ENCODE assay signal across 8 cellular contexts in genomic region chr12:120581998-120582397, GRCh38. TPM values are rescaled to one million over a fixed set of nuclear protein-coding genes. Genes with fewer than 3 reads are reported as not detected.
DNase-seq lines count a peak whose midpoint lies in the region; ATAC-seq, FAIRE-seq and TF ChIP-seq lines count a peak whose summit lies in the region.

No MANE protein-coding gene starts in this region.

- no peak for DNase-seq in activated T-cell treated with anti-CD3 and anti-CD28 coated beads, Interleukin-2, amount 50 U/mL, for 4 hours
- no peak for DNase-seq in activated T-cell treated with anti-CD3 and anti-CD28 coated beads, Interleukin-2, amount 50 U/mL, for 1 hour
- no peak for DNase-seq in activated T-helper 2 cell treated with anti-CD3 and anti-CD28 coated beads, Interferon-gamma antibody, Interleukin-2, Interleukin-4, amounts not matched to agents 10 μg/mL and 5 μg/mL and 100 μg/mL, durations not matched to agents 14 hours and 24 hours and 36 hours (ENCODE audit: low spot score)
- no peak for DNase-seq in keratinocyte (ENCODE audit: low read depth, low spot score)
- DNase-seq in NCI-H1048 (lab: John Stamatoyannopoulos, UW): no peak
- no peak for DNase-seq in GF-D8 (lab: John Stamatoyannopoulos, UW)
- DNase-seq in NCI-H226: no peak

- H3K36me3 Mint-ChIP-seq in activated T-cell treated with anti-CD3 and anti-CD28 coated beads, Interleukin-2, amount 50 U/mL, for 4 hours (ENCODE audit: insufficient read depth): peaks cover 5% of the 10 kb centered on the region
- H3K36me3 Mint-ChIP-seq in activated T-helper 2 cell treated with anti-CD3 and anti-CD28 coated beads, Interferon-gamma antibody, Interleukin-2, Interleukin-4, amounts not matched to agents 10 μg/mL and 5 μg/mL and 100 μg/mL, durations not matched to agents 14 hours and 24 hours and 36 hours (ENCODE audit: low read depth): peaks cover 25% of the 10 kb centered on the region

- peaks cover 18 to 20% of the 10 kb centered on the region in 2 experiments for H3K36me3 ChIP-seq in keratinocyte (ENCODE audit: control insufficient read depth in 2 of 2, extremely low read depth in 1 of 2, insufficient read depth in 2 of 2, low read length in 2 of 2)
- H3K36me3 ChIP-seq in thymus (ENCODE audit: control insufficient read depth, insufficient read depth): peaks cover 27% of the 10 kb centered on the region

- dilution Hi-C loops in keratinocyte (cut with MboI; ENCODE audit: extremely low pct_ligation_motif_present, low sequenced_read_pairs): no loop called here

- no peak for TF ChIP-seq CTCF in keratinocyte (optimal IDR thresholded peaks at IDR 0.05 in 1 of 3, IDR thresholded peaks at IDR 0.05 in 1 of 3, conservative IDR thresholded peaks at IDR 0.05 in 1 of 3; ENCODE audit: extremely low read depth in 1 of 3, insufficient read depth in 2 of 3, low read length in 3 of 3)

- H3K27ac ChIP-seq in keratinocyte (ENCODE audit: control insufficient read depth, insufficient read depth, low read length) (peak overlapping the region; percentile 44), thymus (ENCODE audit: low read depth) (no peak overlapping the region)

- intact Hi-C loops in activated T-helper 2 cell treated with anti-CD3 and anti-CD28 coated beads, Interferon-gamma antibody, Interleukin-2, Interleukin-4, amounts not matched to agents 10 μg/mL and 5 μg/mL and 100 μg/mL, durations not matched to agents 14 hours and 24 hours and 36 hours (cut with micrococcal nuclease): loop anchor here (2.0 to 10.0 kb wide), 5 partner anchors 53 to 390 kb away; partner anchors contain the start of genes COQ5, MLEC and PLA2G1B

- peak overlapping the region; percentile 88 for H3K9ac ChIP-seq in keratinocyte (ENCODE audit: control insufficient read depth, extremely low read depth, insufficient read depth, low read length)

- peak overlapping the region; percentile 83 for H3K27ac Mint-ChIP-seq in activated T-helper 2 cell treated with anti-CD3 and anti-CD28 coated beads, Interferon-gamma antibody, Interleukin-2, Interleukin-4, amounts not matched to agents 10 μg/mL and 5 μg/mL and 100 μg/mL, durations not matched to agents 14 hours and 24 hours and 36 hours

- H3K4me1 ChIP-seq in keratinocyte (ENCODE audit: control insufficient read depth, extremely low read depth, insufficient read depth, low read length) (peaks cover 13% of the 10 kb centered on the region), thymus (ENCODE audit: control insufficient read depth, insufficient read depth, low read length) (peaks cover 4% of the 10 kb centered on the region)

- ATAC-seq in activated T-cell treated with anti-CD3 and anti-CD28 coated beads, Interleukin-2, amount 50 U/mL, for 4 hours: no peak

- peaks cover 14% of the 10 kb centered on the region for H3K79me2 ChIP-seq in keratinocyte (ENCODE audit: control insufficient read depth, insufficient read depth, low read length)

- 58% methylated on average over 9 of the region's 9 CpGs for WGBS in thymus

- H3K4me1 Mint-ChIP-seq in activated T-cell treated with anti-CD3 and anti-CD28 coated beads, Interleukin-2, amount 50 U/mL, for 4 hours (ENCODE audit: low read depth): peaks cover 35% of the 10 kb centered on the region
- H3K4me1 Mint-ChIP-seq in activated T-helper 2 cell treated with anti-CD3 and anti-CD28 coated beads, Interferon-gamma antibody, Interleukin-2, Interleukin-4, amounts not matched to agents 10 μg/mL and 5 μg/mL and 100 μg/mL, durations not matched to agents 14 hours and 24 hours and 36 hours (ENCODE audit: low read depth): peaks cover 31% of the 10 kb centered on the region

- FAIRE-seq in keratinocyte (lab: Jason Lieb, UNC): no peak

- H3K4me2 ChIP-seq in keratinocyte (ENCODE audit: control insufficient read depth, extremely low read depth, insufficient read depth, low read depth, low read length): peak overlapping the region; percentile 100

- peak overlapping the region; percentile 98 for H3K4me3 Mint-ChIP-seq in activated T-cell treated with anti-CD3 and anti-CD28 coated beads, Interleukin-2, amount 50 U/mL, for 4 hours
- H3K4me3 Mint-ChIP-seq in activated T-helper 2 cell treated with anti-CD3 and anti-CD28 coated beads, Interferon-gamma antibody, Interleukin-2, Interleukin-4, amounts not matched to agents 10 μg/mL and 5 μg/mL and 100 μg/mL, durations not matched to agents 14 hours and 24 hours and 36 hours (ENCODE audit: low read depth): peak overlapping the region; percentile 95

- H4K20me1 ChIP-seq in keratinocyte (ENCODE audit: control insufficient read depth, extremely low read depth, insufficient read depth, low read length): no peaks in the 10 kb centered on the region

- H3K4me3 ChIP-seq in keratinocyte (ENCODE audit: control insufficient read depth in 2 of 3, extremely low read depth in 1 of 3, insufficient read depth in 2 of 3, low read depth in 1 of 3, low read length in 3 of 3) (peak overlapping the region; percentile 71 to 94 (median 93)), thymus (ENCODE audit: low read length) (peak overlapping the region; percentile 85)

- no peaks in the 10 kb centered on the region for H3K9me1 ChIP-seq in keratinocyte (ENCODE audit: control insufficient read depth, extremely low read depth, insufficient read depth, low read length)

- H3K9me3 Mint-ChIP-seq in activated T-cell treated with anti-CD3 and anti-CD28 coated beads, Interleukin-2, amount 50 U/mL, for 4 hours: no peaks in the 10 kb centered on the region
- H3K9me3 Mint-ChIP-seq in activated T-helper 2 cell treated with anti-CD3 and anti-CD28 coated beads, Interferon-gamma antibody, Interleukin-2, Interleukin-4, amounts not matched to agents 10 μg/mL and 5 μg/mL and 100 μg/mL, durations not matched to agents 14 hours and 24 hours and 36 hours: no peaks in the 10 kb centered on the region

- H3K27me3 ChIP-seq in keratinocyte (ENCODE audit: control insufficient read depth, extremely low read depth, insufficient read depth, low read length): no peaks in the 10 kb centered on the region
- peaks cover 20% of the 10 kb centered on the region for H3K27me3 ChIP-seq in thymus (ENCODE audit: control insufficient read depth, insufficient read depth)

- peaks cover 6% of the 10 kb centered on the region for H3K27me3 Mint-ChIP-seq in activated T-cell treated with anti-CD3 and anti-CD28 coated beads, Interleukin-2, amount 50 U/mL, for 4 hours (ENCODE audit: low read depth)
- peaks cover 16% of the 10 kb centered on the region for H3K27me3 Mint-ChIP-seq in activated T-helper 2 cell treated with anti-CD3 and anti-CD28 coated beads, Interferon-gamma antibody, Interleukin-2, Interleukin-4, amounts not matched to agents 10 μg/mL and 5 μg/mL and 100 μg/mL, durations not matched to agents 14 hours and 24 hours and 36 hours (ENCODE audit: low read depth)

- H3K9me3 ChIP-seq in keratinocyte (ENCODE audit: control insufficient read depth, low read depth, low read length) (no peaks in the 10 kb centered on the region), thymus (ENCODE audit: control insufficient read depth) (no peaks in the 10 kb centered on the region)

- H2AFZ ChIP-seq in keratinocyte (ENCODE audit: control insufficient read depth, low read length): peak overlapping the region; percentile 91

RNA-seq across cellular contexts. Expression of gene POP5, which starts 0.8 kb away (rescaled TPM):
- total RNA-seq in activated T-cell treated with anti-CD3 and anti-CD28 coated beads, Interleukin-2, amount 50 U/mL, for 4 hours: 10 to 100 TPM; 81.6 to 93.0 (median 92.6) TPM
- 64.3 and 65.7 TPM in 2 replicates for total RNA-seq in activated T-helper 2 cell treated with anti-CD3 and anti-CD28 coated beads, Interferon-gamma antibody, Interleukin-2, Interleukin-4, amounts not matched to agents 10 μg/mL and 5 μg/mL and 100 μg/mL, durations not matched to agents 14 hours and 24 hours and 36 hours
- polyA plus RNA-seq in keratinocyte: 94.4 to 105 TPM (median 102 TPM) in 3 replicates
- polyA plus RNA-seq in keratinocyte (2011; ENCODE audit: low read depth): 22.2 TPM
- 86.1 and 106 TPM in 2 replicates for polyA plus RNA-seq in keratinocyte (2011; cell fraction: cytosol; rRNA removed)
- 104 and 109 TPM in 2 replicates for polyA plus RNA-seq in keratinocyte (2011; cell fraction: nucleus; rRNA removed)
- polyA plus RNA-seq in keratinocyte (2012; ENCODE audit: low replicate concordance): 49.0 and 60.6 TPM in 2 replicates
- 18.5 to 48.3 TPM (median 29.1 TPM) in 3 replicates for polyA minus RNA-seq in keratinocyte
- 38.0 TPM for polyA minus RNA-seq in keratinocyte (2011; cell fraction: cytosol; rRNA and poly(A)+ RNA removed)
- 12.7 and 13.5 TPM in 2 replicates for polyA minus RNA-seq in keratinocyte (2011; cell fraction: nucleus; rRNA and poly(A)+ RNA removed)
- 95.1 TPM for polyA plus RNA-seq in thymus

RNA-seq across cellular contexts. Expression of gene RNF10, which starts 47.8 kb away (rescaled TPM):
- total RNA-seq in activated T-cell treated with anti-CD3 and anti-CD28 coated beads, Interleukin-2, amount 50 U/mL, for 4 hours: 100 to 1,000 TPM; 152 to 169 (median 161) TPM
- 177 and 200 TPM in 2 replicates for total RNA-seq in activated T-helper 2 cell treated with anti-CD3 and anti-CD28 coated beads, Interferon-gamma antibody, Interleukin-2, Interleukin-4, amounts not matched to agents 10 μg/mL and 5 μg/mL and 100 μg/mL, durations not matched to agents 14 hours and 24 hours and 36 hours
- polyA plus RNA-seq in keratinocyte (55.3 to 160 TPM (median 60.3 TPM) in 3 replicates), thymus (165 TPM)
- 117 TPM for polyA plus RNA-seq in keratinocyte (2011; ENCODE audit: low read depth)
- 111 and 126 TPM in 2 replicates for polyA plus RNA-seq in keratinocyte (2011; cell fraction: cytosol; rRNA removed)
- polyA plus RNA-seq in keratinocyte (2011; cell fraction: nucleus; rRNA removed): 127 and 134 TPM in 2 replicates
- 146 and 149 TPM in 2 replicates for polyA plus RNA-seq in keratinocyte (2012; ENCODE audit: low replicate concordance)
- 160 to 215 TPM (median 165 TPM) in 3 replicates for polyA minus RNA-seq in keratinocyte
- polyA minus RNA-seq in keratinocyte (2011; cell fraction: cytosol; rRNA and poly(A)+ RNA removed): 150 TPM
- 58.6 and 87.3 TPM in 2 replicates for polyA minus RNA-seq in keratinocyte (2011; cell fraction: nucleus; rRNA and poly(A)+ RNA removed)

RNA-seq across cellular contexts. Expression of gene COQ5, which starts 53.0 kb away (rescaled TPM):
- 10 to 100 TPM; 23.6 to 29.9 (median 26.4) TPM for total RNA-seq in activated T-cell treated with anti-CD3 and anti-CD28 coated beads, Interleukin-2, amount 50 U/mL, for 4 hours
- 29.3 and 29.9 TPM in 2 replicates for total RNA-seq in activated T-helper 2 cell treated with anti-CD3 and anti-CD28 coated beads, Interferon-gamma antibody, Interleukin-2, Interleukin-4, amounts not matched to agents 10 μg/mL and 5 μg/mL and 100 μg/mL, durations not matched to agents 14 hours and 24 hours and 36 hours
- polyA plus RNA-seq in keratinocyte (23.9 to 38.7 TPM (median 27.9 TPM) in 3 replicates), thymus (47.5 TPM)
- 27.6 TPM for polyA plus RNA-seq in keratinocyte (2011; ENCODE audit: low read depth)
- polyA plus RNA-seq in keratinocyte (2011; cell fraction: cytosol; rRNA removed): 21.2 and 34.8 TPM in 2 replicates
- 17.6 and 21.7 TPM in 2 replicates for polyA plus RNA-seq in keratinocyte (2011; cell fraction: nucleus; rRNA removed)
- polyA plus RNA-seq in keratinocyte (2012; ENCODE audit: low replicate concordance): 25.6 and 25.7 TPM in 2 replicates
- polyA minus RNA-seq in keratinocyte: 10.5 to 16.7 TPM (median 10.8 TPM) in 3 replicates
- polyA minus RNA-seq in keratinocyte (2011; cell fraction: cytosol; rRNA and poly(A)+ RNA removed): 12.9 TPM
- 10.1 and 10.9 TPM in 2 replicates for polyA minus RNA-seq in keratinocyte (2011; cell fraction: nucleus; rRNA and poly(A)+ RNA removed)

RNA-seq across cellular contexts. Expression of gene CABP1, which starts 58.4 kb away (rescaled TPM):
- under 1 TPM in 2 of 3 donors, not detected in 1; 0.18 to 0.26 TPM for total RNA-seq in activated T-cell treated with anti-CD3 and anti-CD28 coated beads, Interleukin-2, amount 50 U/mL, for 4 hours
- 0.27 and 0.41 TPM in 2 replicates for total RNA-seq in activated T-helper 2 cell treated with anti-CD3 and anti-CD28 coated beads, Interferon-gamma antibody, Interleukin-2, Interleukin-4, amounts not matched to agents 10 μg/mL and 5 μg/mL and 100 μg/mL, durations not matched to agents 14 hours and 24 hours and 36 hours
- polyA plus RNA-seq in keratinocyte (0.04 TPM in 2 of 3 replicates, not detected in the other), thymus (1.0 TPM)
- polyA plus RNA-seq in keratinocyte (2011; ENCODE audit: low read depth): not detected
- not detected in 2 replicates for polyA plus RNA-seq in keratinocyte (2011; cell fraction: cytosol; rRNA removed)
- 0.08 and 0.16 TPM in 2 replicates for polyA plus RNA-seq in keratinocyte (2011; cell fraction: nucleus; rRNA removed)
- not detected in 2 replicates for polyA plus RNA-seq in keratinocyte (2012; ENCODE audit: low replicate concordance)
- polyA minus RNA-seq in keratinocyte: not detected in 3 replicates
- polyA minus RNA-seq in keratinocyte (2011; cell fraction: cytosol; rRNA and poly(A)+ RNA removed): not detected
- polyA minus RNA-seq in keratinocyte (2011; cell fraction: nucleus; rRNA and poly(A)+ RNA removed): not detected in 2 replicates
